In genomic region chr5:45113726-45114125, GRCh38 we compare ENCODE assay signal across 15 cellular contexts.
"Had no signal": no experiment of that assay in that cellular context is flagged by ENCODE, and none has a peak within 500 bp of the region (broad histone marks: within the 10 kb centered on the region; RNA-seq: fewer than 3 reads in every experiment).

No MANE protein-coding gene starts in this region.

- H3K4me3 ChIP-seq: psoas muscle, upper lobe of left lung had no signal

- H3K27me3 ChIP-seq: upper lobe of left lung had no signal

- DNase-seq: activated CD4-positive, alpha-beta T cell treated with anti-CD3 and anti-CD28 coated beads, Interleukin-2, amount 50 U/mL, for 1 hour; activated CD4-positive, CD25-positive, alpha-beta regulatory T cell; activated naive CD4-positive, alpha-beta T cell treated with anti-CD3 and anti-CD28 coated beads, Interleukin-2, amount 10 ng/mL, durations not matched to agents 7 days and 5 days; activated T-cell treated with anti-CD3 and anti-CD28 coated beads for 4 hours; central memory CD4-positive, alpha-beta T cell; cortex of kidney; effector memory CD4-positive, alpha-beta T cell; hippocampal formation; natural killer cell; psoas muscle; stimulated activated CD4-positive, alpha-beta T cell treated with anti-CD3 and anti-CD28 coated beads, Interleukin-12 subunit alpha, Interleukin-12 subunit beta, amount 100 ng/mL, for 4 hours; stimulated activated naive CD4-positive, alpha-beta T cell treated with Interleukin-2 at 50 U/mL for 16 hours; upper lobe of left lung had no signal

- ATAC-seq: activated T-helper 17 cell treated with anti-CD3 and anti-CD28 coated beads, Interleukin-2, amount 50 U/mL, for 72 hours; natural killer cell; psoas muscle; sciatic nerve had no signal

- H3K36me3 ChIP-seq: upper lobe of left lung had no signal
